8 cellular contexts compared by ENCODE assay signal in genomic region chr2:231673348-231673770, GRCh38. TPM values are rescaled to one million over a fixed set of nuclear protein-coding genes. Genes with fewer than 3 reads are reported as not detected.
DNase-seq lines count a peak whose midpoint lies in the region; ATAC-seq, FAIRE-seq and TF ChIP-seq lines count a peak whose summit lies in the region.

No MANE protein-coding gene starts in this region.

- no peak overlapping the region for H3K4me3 ChIP-seq in tibial nerve

- no peaks in the 10 kb centered on the region for H3K27me3 Mint-ChIP-seq in activated CD8-positive, alpha-beta T cell treated with anti-CD3 and anti-CD28 coated beads, Interleukin-2, amount 10 ng/mL, durations not matched to agents 7 days and 5 days (ENCODE audit: low read depth)

- CTCF ChIA-PET in activated CD8-positive, alpha-beta T cell treated with anti-CD3 and anti-CD28 coated beads, Interleukin-2, amount 10 ng/mL, durations not matched to agents 7 days and 5 days (lab: Charles Lee) = interaction anchor here (1.7 to 27.4 kb wide), 11 partner anchors 11 to 64 kb away, joined by 5 to 648 read pairs (median 65); partner anchors contain the start of gene PTMA

- H3K27ac ChIP-seq in tibial nerve = peak overlapping the region; percentile 78 to 88 (median 84)

- peaks cover 36% of the 10 kb centered on the region for H3K4me1 Mint-ChIP-seq in activated CD8-positive, alpha-beta T cell treated with anti-CD3 and anti-CD28 coated beads, Interleukin-2, amount 10 ng/mL, durations not matched to agents 7 days and 5 days (ENCODE audit: low read depth)

- DNase-seq in HS-27A (ENCODE audit: low read depth) (peak; percentile 38), iPS-NIHi7 (ENCODE audit: extremely low spot score) (peak; percentile 83), tibial nerve (ENCODE audit: low spot score in 2 of 2) (no peak), T1000 (lab: John Stamatoyannopoulos, UW) (no peak), middle frontal gyrus (ENCODE audit: extremely low spot score, low spot score) (no peak)
- DNase-seq in activated CD8-positive, alpha-beta T cell treated with anti-CD3 and anti-CD28 coated beads, Interleukin-2, amount 10 ng/mL, durations not matched to agents 7 days and 5 days = no peak
- no peak for DNase-seq in activated naive CD4-positive, alpha-beta T cell treated with Interleukin-2 at 50 U/mL for 16 hours

- H3K4me1 ChIP-seq in tibial nerve = peaks cover 0 to 52% (median 37%) of the 10 kb centered on the region in 4 donors

- no peak overlapping the region for H3K4me3 Mint-ChIP-seq in activated CD8-positive, alpha-beta T cell treated with anti-CD3 and anti-CD28 coated beads, Interleukin-2, amount 10 ng/mL, durations not matched to agents 7 days and 5 days

- no peaks in the 10 kb centered on the region for H3K36me3 ChIP-seq in tibial nerve

- TF ChIP-seq POLR2A in tibial nerve (IDR thresholded peaks at IDR 0.05) = no peak

- FAIRE-seq in A204.1 (lab: Jason Lieb, UNC) = peak; percentile 90

- H3K36me3 Mint-ChIP-seq in activated CD8-positive, alpha-beta T cell treated with anti-CD3 and anti-CD28 coated beads, Interleukin-2, amount 10 ng/mL, durations not matched to agents 7 days and 5 days (ENCODE audit: low read depth) = no peaks in the 10 kb centered on the region

- H3K27ac Mint-ChIP-seq in activated CD8-positive, alpha-beta T cell treated with anti-CD3 and anti-CD28 coated beads, Interleukin-2, amount 10 ng/mL, durations not matched to agents 7 days and 5 days = peak overlapping the region; percentile 58

- H3K9me3 Mint-ChIP-seq in activated CD8-positive, alpha-beta T cell treated with anti-CD3 and anti-CD28 coated beads, Interleukin-2, amount 10 ng/mL, durations not matched to agents 7 days and 5 days (ENCODE audit: insufficient read depth) = no peaks in the 10 kb centered on the region

- 51% methylated on average over 6 of the region's 6 CpGs for WGBS in tibial nerve, 2 donors

- TF ChIP-seq CTCF in tibial nerve (IDR thresholded peaks at IDR 0.05) = no peak

- ATAC-seq in activated CD8-positive, alpha-beta T cell treated with anti-CD3 and anti-CD28 coated beads, Interleukin-2, amount 10 ng/mL, durations not matched to agents 7 days and 5 days = no peak

- no peak for TF ChIP-seq EP300 in tibial nerve (IDR thresholded peaks at IDR 0.05)

- H3K9me3 ChIP-seq in tibial nerve = no peaks in the 10 kb centered on the region

- POLR2A ChIA-PET in activated CD8-positive, alpha-beta T cell treated with anti-CD3 and anti-CD28 coated beads, Interleukin-2, amount 10 ng/mL, durations not matched to agents 7 days and 5 days (lab: Charles Lee) = interaction anchor here (1.7 to 7.3 kb wide), 3 partner anchors 35 to 60 kb away, joined by 9 to 80 read pairs (median 67); partner anchors contain the start of gene PTMA

- no peaks in the 10 kb centered on the region for H3K27me3 ChIP-seq in tibial nerve

RNA-seq across cellular contexts. Expression of gene PTMA, which starts 35.0 kb away (rescaled TPM):
- 1,000 to 10,000 TPM; 1,769 to 1,842 TPM for total RNA-seq in activated CD8-positive, alpha-beta T cell treated with anti-CD3 and anti-CD28 coated beads, Interleukin-2, amount 10 ng/mL, durations not matched to agents 7 days and 5 days
- total RNA-seq in tibial nerve = 1,000 to 10,000 TPM in 1 of 4 donors, 100 to 1,000 TPM in 3; 622 to 1,472 (median 817) TPM

Comparison
In these comparisons a context has a peak if more than half of its experiments do, and no peak if none do; other contexts are left out.
1. DNase-seq: peak in HS-27A (single experiment) and iPS-NIHi7 (single experiment); none in activated CD8-positive, alpha-beta T cell treated with anti-CD3 and anti-CD28 coated beads, Interleukin-2, amount 10 ng/mL, durations not matched to agents 7 days and 5 days (single experiment), tibial nerve (0 of 2), T1000 (single experiment), middle frontal gyrus (single experiment) and activated naive CD4-positive, alpha-beta T cell treated with Interleukin-2 at 50 U/mL for 16 hours (single experiment).